ENCODE assay signal across 8 cellular contexts in genomic region chr2:202635441-202636296, GRCh38. TPM values are rescaled to one million over a fixed set of nuclear protein-coding genes. Genes with fewer than 3 reads are reported as not detected.
DNase-seq lines count a peak whose midpoint lies in the region; ATAC-seq and TF ChIP-seq lines count a peak whose summit lies in the region.

No MANE protein-coding gene starts in this region.

- no peaks in the 10 kb centered on the region for H3K27me3 ChIP-seq in kidney epithelial cell (ENCODE audit: control insufficient read depth, insufficient read depth, low read length)

- peak overlapping the region; percentile 94 for H3K4me3 ChIP-seq in kidney epithelial cell (ENCODE audit: low read depth, low read length)

- ATAC-seq in GM19023 (IDR thresholded peaks at IDR 0.05; ENCODE audit: unreplicated experiment) (peak; percentile 57), HG03159 (IDR thresholded peaks at IDR 0.05; ENCODE audit: unreplicated experiment) (peak; percentile 56)

- no peaks in the 10 kb centered on the region for H3K36me3 ChIP-seq in kidney epithelial cell (ENCODE audit: control insufficient read depth, insufficient read depth, low read length)

- peak; percentile 58 to 60 for DNase-seq in AML-193 (lab: John Stamatoyannopoulos, UW)
- DNase-seq in NCI-H2227 treated with DMSO at 0.1 percent for 48 hours (lab: John Stamatoyannopoulos, UW): peak; percentile 83
- DNase-seq in activated CD4-positive, CD25-positive, alpha-beta regulatory T cell treated with anti-CD3 and anti-CD28 coated beads, Interleukin-2, amount 50 U/mL, for 72 hours: peak; percentile 79
- peak; percentile 9 to 15 for DNase-seq in cerebellar nuclear complex (lab: John Stamatoyannopoulos, UW)
- peak; percentile 77 for DNase-seq in kidney epithelial cell (ENCODE audit: low read depth)
- peak; percentile 65 to 81 (median 76) for DNase-seq in stimulated activated CD4-positive, alpha-beta T cell treated with anti-CD3 and anti-CD28 coated beads, Interleukin-1b, Interleukin-23, amount 100 ng/mL, for 24 hours (ENCODE audit: low read depth in 4 of 4, low spot score in 1 of 4)

- no peak for TF ChIP-seq CTCF in kidney epithelial cell (IDR thresholded peaks at IDR 0.05; ENCODE audit: insufficient read depth, low read length, poor library complexity, severe bottlenecking)

RNA-seq across cellular contexts. Expression of gene FAM117B, which starts 0.9 kb away (rescaled TPM):
- 6.7 and 7.7 TPM in 2 replicates for total RNA-seq in kidney epithelial cell

Comparison
In these comparisons a context has a peak if more than half of its experiments do, and no peak if none do; other contexts are left out.
1. Peak in every context shown above with its lines: DNase-seq, ATAC-seq and H3K4me3 ChIP-seq.
2. DNase-seq: peak in every context shown above with its lines; median percentile 83 in NCI-H2227 treated with DMSO at 0.1 percent for 48 hours; 79 in activated CD4-positive, CD25-positive, alpha-beta regulatory T cell treated with anti-CD3 and anti-CD28 coated beads, Interleukin-2, amount 50 U/mL, for 72 hours; 77 in kidney epithelial cell; 76 in stimulated activated CD4-positive, alpha-beta T cell treated with anti-CD3 and anti-CD28 coated beads, Interleukin-1b, Interleukin-23, amount 100 ng/mL, for 24 hours; 59 in AML-193; 12 in cerebellar nuclear complex.